7 cellular contexts compared by ENCODE assay signal in genomic region chr3:37042712-37043111, GRCh38. TPM values are rescaled to one million over a fixed set of nuclear protein-coding genes. Genes with fewer than 3 reads are reported as not detected.
DNase-seq lines count a peak whose midpoint lies in the region; ATAC-seq and TF ChIP-seq lines count a peak whose summit lies in the region.
"Not testable (repeated sequence)": the region's sequence is repeated elsewhere in the genome, so short reads cannot be mapped to it uniquely, and the experiment has no call there.

No MANE protein-coding gene starts in this region.

- H3K27ac ChIP-seq in IMR-90 (ENCODE audit: insufficient read depth, low read length) = not testable (repeated sequence)
- H3K27ac ChIP-seq in tibial artery = peak overlapping the region; percentile 48 to 50

- H3K4me1 Mint-ChIP-seq in activated naive CD8-positive, alpha-beta T cell (ENCODE audit: low read depth) = not testable (repeated sequence)

- ATAC-seq in IMR-90 (ENCODE audit: low read depth) (peak; percentile 64), left lobe of liver (peak; percentile 27), sciatic nerve (peak; percentile 72)

- not testable (repeated sequence) for H3K27me3 ChIP-seq in IMR-90 (ENCODE audit: control insufficient read depth, insufficient read depth, low read length); tibial artery

- H3K36me3 Mint-ChIP-seq in activated naive CD8-positive, alpha-beta T cell = peaks cover 12% of the 10 kb centered on the region

- not testable (repeated sequence) for H4K8ac ChIP-seq in IMR-90 (ENCODE audit: low read depth in 2 of 2, low read length in 2 of 2)

- not testable (repeated sequence) for H3K4ac ChIP-seq in IMR-90 (ENCODE audit: low read depth, low read length)

- dilution Hi-C loops in IMR-90 (cut with HindIII; ENCODE audit: low sequenced_read_pairs, unreplicated experiment) = not testable (repeated sequence)

- H3K18ac ChIP-seq in IMR-90 (ENCODE audit: low read depth, low read length) = not testable (repeated sequence)

- not testable (repeated sequence) for TF ChIP-seq RAD21 in IMR-90 (IDR thresholded peaks at IDR 0.05; ENCODE audit: low read length)

- not testable (repeated sequence) for H3K9me3 Mint-ChIP-seq in activated naive CD8-positive, alpha-beta T cell (ENCODE audit: low read depth)

- POLR2A ChIA-PET in IMR-90 (lab: Charles Lee; ENCODE audit: unreplicated experiment) = not testable (repeated sequence)

- H3K4me3 ChIP-seq in IMR-90 (ENCODE audit: insufficient read depth, low read depth, low read length); fibroblast of the aortic adventitia (ENCODE audit: low read depth, low read length); tibial artery: not testable (repeated sequence)

- DNase-seq in IMR-90 = peak; percentile 32
- peak; percentile 28 for DNase-seq in fibroblast of gingiva (ENCODE audit: low read depth)
- DNase-seq in fibroblast of the aortic adventitia (ENCODE audit: low read depth) = peak; percentile 52
- not testable (repeated sequence) for DNase-seq in left lobe of liver (ENCODE audit: low spot score); sciatic nerve (ENCODE audit: low spot score); tibial artery

- not testable (repeated sequence) for H3K56ac ChIP-seq in IMR-90 (ENCODE audit: extremely low read depth, insufficient read depth, low read length)

- H3K27me3 Mint-ChIP-seq in activated naive CD8-positive, alpha-beta T cell = not testable (repeated sequence)

- not testable (repeated sequence) for H2AK5ac ChIP-seq in IMR-90 (ENCODE audit: low read depth, low read length)

- not testable (repeated sequence) for H4K20me1 ChIP-seq in IMR-90 (ENCODE audit: insufficient read depth, low read length)

- not testable (repeated sequence) for H3K4me1 ChIP-seq in IMR-90 (ENCODE audit: control insufficient read depth, insufficient read depth, low read length)
- peaks cover 0 to 21% (median 7%) of the 10 kb centered on the region in 4 donors for H3K4me1 ChIP-seq in tibial artery

- not testable (repeated sequence) for H3K4me2 ChIP-seq in IMR-90 (ENCODE audit: low read depth, low read length)

- peak overlapping the region; percentile 10 for H3K27ac Mint-ChIP-seq in activated naive CD8-positive, alpha-beta T cell

- TF ChIP-seq POLR2A in IMR-90 (IDR thresholded peaks at IDR 0.05; ENCODE audit: low read depth, low read length) = not testable (repeated sequence)

- not testable (repeated sequence) for H4K5ac ChIP-seq in IMR-90 (ENCODE audit: low read depth, low read length)

- not testable (repeated sequence) for H2BK120ac ChIP-seq in IMR-90 (ENCODE audit: low read depth, low read length)

- not testable (repeated sequence) for TF ChIP-seq CTCF in IMR-90 (conservative IDR thresholded peaks at IDR 0.05; ENCODE audit: low read depth, low read length); fibroblast of the aortic adventitia (IDR thresholded peaks at IDR 0.05; ENCODE audit: insufficient read depth, low read length); tibial artery (IDR thresholded peaks at IDR 0.05)

- H4K91ac ChIP-seq in IMR-90 (ENCODE audit: insufficient read depth, low read depth, low read length) = not testable (repeated sequence)

- WGBS in IMR-90 (ENCODE audit: extremely low coverage in 2 of 2, insufficient read length in 1 of 2), 2 experiments = no CpG with 5 or more reads among the region's 3 CpGs

- H3K9me1 ChIP-seq in IMR-90 (ENCODE audit: insufficient read depth, low read length) = peaks cover 13% of the 10 kb centered on the region

- BruUV-seq in IMR-90 (replicated peaks; lab: Mats Ljungman, UMichigan) = not testable (repeated sequence)

- peaks cover 0 to 19% of the 10 kb centered on the region in 2 experiments; a peak in 3 of 4 replicates for H3K79me1 ChIP-seq in IMR-90 (ENCODE audit: low read depth in 1 of 2, low read length in 2 of 2)

- H3K4me3 Mint-ChIP-seq in activated naive CD8-positive, alpha-beta T cell = not testable (repeated sequence)

- not testable (repeated sequence) for H3K23ac ChIP-seq in IMR-90 (ENCODE audit: low read depth, low read length)

- H3K9ac ChIP-seq in IMR-90 (ENCODE audit: low read depth, low read length) = not testable (repeated sequence)

- in situ Hi-C loops in IMR-90 (cut with MboI; ENCODE audit: low sequenced_read_pairs) = not testable (repeated sequence)

- intact Hi-C loops in IMR-90 (cut with micrococcal nuclease); sciatic nerve (cut with DNase I); tibial artery (cut with DNase I; ENCODE audit: low total_unique reads): not testable (repeated sequence)

- CTCF ChIA-PET in IMR-90 (lab: Yijun Ruan, JAX) = not testable (repeated sequence)

- not testable (repeated sequence) for H2BK5ac ChIP-seq in IMR-90 (ENCODE audit: low read depth, low read length, poor library complexity, severe bottlenecking)

- H2BK15ac ChIP-seq in IMR-90 (ENCODE audit: low read depth, low read length) = not testable (repeated sequence)

- H3K36me3 ChIP-seq in IMR-90 (ENCODE audit: control insufficient read depth, insufficient read depth, low read length) = peaks cover 28% of the 10 kb centered on the region
- peaks cover 19 to 48% (median 26%) of the 10 kb centered on the region in 3 donors for H3K36me3 ChIP-seq in tibial artery

- not testable (repeated sequence) for H2AK9ac ChIP-seq in IMR-90 (replicated peaks; ENCODE audit: low read depth, low read length, poor library complexity)

- not testable (repeated sequence) for H2BK20ac ChIP-seq in IMR-90 (ENCODE audit: low read depth, low read length)

- not testable (repeated sequence) for H3K9me3 ChIP-seq in IMR-90 (ENCODE audit: control insufficient read depth, insufficient read depth, low read length); tibial artery

- not testable (repeated sequence) for H2AFZ ChIP-seq in IMR-90 (replicated peaks; ENCODE audit: low read length, poor library complexity)

- not testable (repeated sequence) for H3K14ac ChIP-seq in IMR-90 (replicated peaks; ENCODE audit: low read depth, low read length)

RNA-seq across cellular contexts. Expression of gene MLH1, which starts 49.4 kb away (rescaled TPM):
- total RNA-seq in IMR-90 (2012; rRNA removed) (46.7 and 54.1 TPM in 2 replicates), fibroblast of the aortic adventitia (ENCODE audit: low replicate concordance) (56.5 and 63.6 TPM in 2 replicates), left lobe of liver (13.9 TPM), sciatic nerve (31.3 TPM)
- polyA plus RNA-seq in IMR-90 (2012; rRNA removed) = 30.2 and 34.5 TPM in 2 replicates
- polyA plus RNA-seq in IMR-90 (2012; cell fraction: cytosol; rRNA removed) = 6.9 and 18.5 TPM in 2 replicates
- 8.5 and 22.8 TPM in 2 replicates for polyA plus RNA-seq in IMR-90 (2012; cell fraction: nucleus; rRNA removed; ENCODE audit: low replicate concordance)

RNA-seq across cellular contexts. Expression of gene EPM2AIP1, which starts 49.8 kb away (rescaled TPM):
- 13.4 and 21.9 TPM in 2 replicates for total RNA-seq in IMR-90 (2012; rRNA removed)
- 4.7 and 6.4 TPM in 2 replicates for polyA plus RNA-seq in IMR-90 (2012; rRNA removed)
- polyA plus RNA-seq in IMR-90 (2012; cell fraction: cytosol; rRNA removed) = 1.4 and 1.5 TPM in 2 replicates
- 2.9 and 9.6 TPM in 2 replicates for polyA plus RNA-seq in IMR-90 (2012; cell fraction: nucleus; rRNA removed; ENCODE audit: low replicate concordance)
- total RNA-seq in fibroblast of the aortic adventitia (ENCODE audit: low replicate concordance) = 26.5 and 45.6 TPM in 2 replicates
- 7.4 TPM for total RNA-seq in left lobe of liver
- 30.6 TPM for total RNA-seq in sciatic nerve
